In genomic region chr5:78523314-78524193, GRCh38 we compare ENCODE assay signal across 15 cellular contexts.
DNase-seq lines count a peak whose midpoint lies in the region; ATAC-seq and TF ChIP-seq lines count a peak whose summit lies in the region.
"Had no signal": no experiment of that assay in that cellular context is flagged by ENCODE, and none has a peak within 500 bp of the region (broad histone marks: within the 10 kb centered on the region; RNA-seq: fewer than 3 reads in every experiment).

No MANE protein-coding gene starts in this region.

- H3K27me3 ChIP-seq in right lobe of liver (no peaks in the 10 kb centered on the region), skeletal muscle tissue (ENCODE audit: control insufficient read depth in 3 of 3, insufficient read depth in 3 of 3, low read length in 3 of 3) (no peaks in the 10 kb centered on the region), H7 (ENCODE audit: control insufficient read depth, insufficient read depth, low read length) (no peaks in the 10 kb centered on the region)
- H3K27me3 ChIP-seq: BE2C had no signal

- H3K4me3 ChIP-seq in coronary artery (no peak overlapping the region), right lobe of liver (no peak overlapping the region), skeletal muscle tissue (ENCODE audit: low read length in 3 of 3) (no peak overlapping the region), H7 (ENCODE audit: insufficient read depth, low read depth, low read length) (no peak overlapping the region)

- H3K9me3 Mint-ChIP-seq in activated T-helper 1 cell treated with anti-CD3 and anti-CD28 coated beads, Interleukin-12 subunit alpha, Interleukin-12 subunit beta, Interleukin-2, Interleukin-4 antibody, amounts not matched to agents 30 ng/mL and 10 ng/mL and 1 ng/mL, durations not matched to agents 14 hours and 24 hours and 36 hours = no peaks in the 10 kb centered on the region
- H3K9me3 Mint-ChIP-seq: activated naive CD8-positive, alpha-beta T cell treated with anti-CD3 and anti-CD28 coated beads, Interleukin-2, amount 50 U/mL, for 24 hours had no signal

- H3K4me1 ChIP-seq in right lobe of liver (peaks cover 0 to 4% (median 0%) of the 10 kb centered on the region in 4 donors), skeletal muscle tissue (ENCODE audit: control insufficient read depth in 3 of 3, insufficient read depth in 3 of 3, low read length in 3 of 3) (peaks cover 3 to 24% (median 22%) of the 10 kb centered on the region in 3 donors)

- peak; percentile 55 to 75 (median 62) for ATAC-seq in right lobe of liver
- ATAC-seq in HG02840 (IDR thresholded peaks at IDR 0.05; ENCODE audit: low FRiP score, unreplicated experiment) = no peak
- ATAC-seq in omental fat pad (ENCODE audit: low FRiP score) = no peak
- ATAC-seq: activated naive CD8-positive, alpha-beta T cell treated with anti-CD3 and anti-CD28 coated beads, Interleukin-2, amount 50 U/mL, for 24 hours had no signal

- H3K36me3 ChIP-seq in right lobe of liver (no peaks in the 10 kb centered on the region), skeletal muscle tissue (ENCODE audit: control insufficient read depth in 3 of 3, insufficient read depth in 3 of 3, low read length in 3 of 3) (no peaks in the 10 kb centered on the region), H7 (replicated peaks; ENCODE audit: control insufficient read depth, insufficient read depth, low read length) (no peaks in the 10 kb centered on the region)
- H3K36me3 ChIP-seq: BE2C had no signal

- intact Hi-C loops in right lobe of liver (cut with DNase I) = no loop called here
- intact Hi-C loops in activated T-helper 1 cell treated with anti-CD3 and anti-CD28 coated beads, Interleukin-12 subunit alpha, Interleukin-12 subunit beta, Interleukin-2, Interleukin-4 antibody, amounts not matched to agents 30 ng/mL and 10 ng/mL and 1 ng/mL, durations not matched to agents 14 hours and 24 hours and 36 hours (cut with micrococcal nuclease) = no loop called here

- 48% methylated on average over 13 of the region's 15 CpGs for WGBS in right lobe of liver (ENCODE audit: insufficient coverage, low coverage, low lambda C conversion rate, missing lambda C conversion rate)

- DNase-seq in NCI-H446 treated with DMSO at 0.1 percent for 48 hours (lab: John Stamatoyannopoulos, UW) (peak; percentile 41), coronary artery (ENCODE audit: low spot score) (no peak), right lobe of liver (peak in 1 of 3 donors; percentile 43), H7 (no peak), omental fat pad (ENCODE audit: low spot score) (no peak)
- no peak for DNase-seq in activated T-helper 1 cell treated with anti-CD3 and anti-CD28 coated beads, Interleukin-12 subunit alpha, Interleukin-12 subunit beta, Interleukin-2, Interleukin-4 antibody, amounts not matched to agents 30 ng/mL and 10 ng/mL and 1 ng/mL, durations not matched to agents 14 hours and 24 hours and 36 hours (ENCODE audit: low spot score)
- DNase-seq: activated CD4-positive, alpha-beta T cell treated with anti-CD3 and anti-CD28 coated beads for 1 hour; activated naive CD8-positive, alpha-beta T cell treated with anti-CD3 and anti-CD28 coated beads, Interleukin-2, amount 50 U/mL, for 24 hours; activated T-cell treated with anti-CD3 and anti-CD28 coated beads, Interleukin-2, amount 50 U/mL, for 1 hour; BE2C; kidney glomerular epithelial cell; nucleus accumbens; OCI-M1 had no signal

- H3K27ac ChIP-seq in coronary artery (peak overlapping the region; percentile 9 to 69), right lobe of liver (peak overlapping the region in 2 of 3 donors; percentile 43 to 73), skeletal muscle tissue (ENCODE audit: low read depth, low read length) (peak overlapping the region; percentile 59)

- H3K36me3 Mint-ChIP-seq in activated T-helper 1 cell treated with anti-CD3 and anti-CD28 coated beads, Interleukin-12 subunit alpha, Interleukin-12 subunit beta, Interleukin-2, Interleukin-4 antibody, amounts not matched to agents 30 ng/mL and 10 ng/mL and 1 ng/mL, durations not matched to agents 14 hours and 24 hours and 36 hours (ENCODE audit: low read depth) = no peaks in the 10 kb centered on the region

- peaks cover 16% of the 10 kb centered on the region for H3K27me3 Mint-ChIP-seq in activated T-helper 1 cell treated with anti-CD3 and anti-CD28 coated beads, Interleukin-12 subunit alpha, Interleukin-12 subunit beta, Interleukin-2, Interleukin-4 antibody, amounts not matched to agents 30 ng/mL and 10 ng/mL and 1 ng/mL, durations not matched to agents 14 hours and 24 hours and 36 hours (ENCODE audit: insufficient read depth)

- peak; percentile 15 for TF ChIP-seq POLR2A in right lobe of liver (IDR thresholded peaks at IDR 0.05)

- H3K4me3 Mint-ChIP-seq in activated T-helper 1 cell treated with anti-CD3 and anti-CD28 coated beads, Interleukin-12 subunit alpha, Interleukin-12 subunit beta, Interleukin-2, Interleukin-4 antibody, amounts not matched to agents 30 ng/mL and 10 ng/mL and 1 ng/mL, durations not matched to agents 14 hours and 24 hours and 36 hours = no peak overlapping the region
- H3K4me3 Mint-ChIP-seq: activated naive CD8-positive, alpha-beta T cell treated with anti-CD3 and anti-CD28 coated beads, Interleukin-2, amount 50 U/mL, for 24 hours had no signal

- H3K9ac ChIP-seq in skeletal muscle tissue (ENCODE audit: low read depth in 1 of 3, low read length in 3 of 3) = no peak overlapping the region

- TF ChIP-seq CTCF in coronary artery (IDR thresholded peaks at IDR 0.05) (no peak), right lobe of liver (IDR thresholded peaks at IDR 0.05) (no peak), omental fat pad (IDR thresholded peaks at IDR 0.05) (no peak)

- H3K9me3 ChIP-seq in right lobe of liver (no peaks in the 10 kb centered on the region), skeletal muscle tissue (ENCODE audit: control insufficient read depth in 3 of 3, low read length in 3 of 3) (no peaks in the 10 kb centered on the region)
- H3K9me3 ChIP-seq: BE2C had no signal

- no peaks in the 10 kb centered on the region for H3K4me1 Mint-ChIP-seq in activated T-helper 1 cell treated with anti-CD3 and anti-CD28 coated beads, Interleukin-12 subunit alpha, Interleukin-12 subunit beta, Interleukin-2, Interleukin-4 antibody, amounts not matched to agents 30 ng/mL and 10 ng/mL and 1 ng/mL, durations not matched to agents 14 hours and 24 hours and 36 hours (ENCODE audit: low read depth)
- H3K4me1 Mint-ChIP-seq: activated naive CD8-positive, alpha-beta T cell treated with anti-CD3 and anti-CD28 coated beads, Interleukin-2, amount 50 U/mL, for 24 hours had no signal

- no peak overlapping the region for H3K27ac Mint-ChIP-seq in activated T-helper 1 cell treated with anti-CD3 and anti-CD28 coated beads, Interleukin-12 subunit alpha, Interleukin-12 subunit beta, Interleukin-2, Interleukin-4 antibody, amounts not matched to agents 30 ng/mL and 10 ng/mL and 1 ng/mL, durations not matched to agents 14 hours and 24 hours and 36 hours
- H3K27ac Mint-ChIP-seq: activated naive CD8-positive, alpha-beta T cell treated with anti-CD3 and anti-CD28 coated beads, Interleukin-2, amount 50 U/mL, for 24 hours had no signal

Comparison
In these comparisons a context has a peak if more than half of its experiments do, and no peak if none do; other contexts are left out.
1. ATAC-seq: peak in right lobe of liver (4 of 4); none in HG02840 (single experiment) and omental fat pad (single experiment).
2. Peak in every context shown above with its lines, with median percentiles within 50 percentile points of each other: H3K27ac ChIP-seq.